13 cellular contexts compared by ENCODE assay signal in genomic region chr2:63977904-63978303, GRCh38. TPM values are rescaled to one million over a fixed set of nuclear protein-coding genes. Genes with fewer than 3 reads are reported as not detected.
DNase-seq lines count a peak whose midpoint lies in the region; ATAC-seq, FAIRE-seq and TF ChIP-seq lines count a peak whose summit lies in the region.
"Had no signal": no experiment of that assay in that cellular context is flagged by ENCODE, and none has a peak within 500 bp of the region (broad histone marks: within the 10 kb centered on the region; RNA-seq: fewer than 3 reads in every experiment).

No MANE protein-coding gene starts in this region.

- TF ChIP-seq CTCF in Calu3 (IDR thresholded peaks at IDR 0.05; ENCODE audit: unreplicated experiment): no peak

- peak overlapping the region in 3 of 4 donors; percentile 3 to 35 (median 24) for H3K4me3 Mint-ChIP-seq in CD4-positive, CD25-positive, alpha-beta regulatory T cell
- H3K4me3 Mint-ChIP-seq in activated CD4-positive, alpha-beta T cell treated with anti-CD3 and anti-CD28 coated beads, Interleukin-2, amount 10 ng/mL, durations not matched to agents 7 days and 5 days: peak overlapping the region; percentile 2
- H3K4me3 Mint-ChIP-seq in Calu3 (ENCODE audit: low read depth, unreplicated experiment): no peak overlapping the region
- H3K4me3 Mint-ChIP-seq: B cell had no signal

- H3K27me3 ChIP-seq in CD4-positive, CD25-positive, alpha-beta regulatory T cell (ENCODE audit: control insufficient read depth, insufficient read depth, low read length): no peaks in the 10 kb centered on the region
- H3K27me3 ChIP-seq: SJSA1 had no signal

- H3K36me3 ChIP-seq in CD4-positive, CD25-positive, alpha-beta regulatory T cell (ENCODE audit: control insufficient read depth, insufficient read depth, low read length): peaks cover 10% of the 10 kb centered on the region

- no peaks in the 10 kb centered on the region for H3K27me3 Mint-ChIP-seq in CD4-positive, CD25-positive, alpha-beta regulatory T cell
- H3K27me3 Mint-ChIP-seq in activated CD4-positive, alpha-beta T cell treated with anti-CD3 and anti-CD28 coated beads, Interleukin-2, amount 10 ng/mL, durations not matched to agents 7 days and 5 days: no peaks in the 10 kb centered on the region
- H3K27me3 Mint-ChIP-seq in Calu3 (ENCODE audit: unreplicated experiment): no peaks in the 10 kb centered on the region
- H3K27me3 Mint-ChIP-seq: B cell had no signal

- DNase-seq in CD4-positive, CD25-positive, alpha-beta regulatory T cell: peak; percentile 4 to 91 (median 62)
- DNase-seq in activated CD4-positive, alpha-beta T cell treated with anti-CD3 and anti-CD28 coated beads, Interleukin-2, amount 10 ng/mL, durations not matched to agents 7 days and 5 days: peak; percentile 54
- DNase-seq in RCC 7860 (ENCODE audit: low spot score) (no peak), COR-L47 (lab: John Stamatoyannopoulos, UW) (no peak), NCI-H748 treated with DMSO at 0.1 percent for 48 hours (lab: John Stamatoyannopoulos, UW) (no peak), Calu3 (no peak)
- DNase-seq: NCI-H1092 treated with DMSO at 0.1 percent for 48 hours had no signal

- H3K27ac ChIP-seq in CD4-positive, CD25-positive, alpha-beta regulatory T cell (ENCODE audit: insufficient read depth, low read length, poor library complexity, severe bottlenecking): peak overlapping the region; percentile 67
- H3K27ac ChIP-seq: SJSA1, thoracic aorta had no signal

- H3K4me1 Mint-ChIP-seq in CD4-positive, CD25-positive, alpha-beta regulatory T cell: peaks cover 24 to 44% (median 38%) of the 10 kb centered on the region in 4 donors
- peaks cover 23% of the 10 kb centered on the region for H3K4me1 Mint-ChIP-seq in activated CD4-positive, alpha-beta T cell treated with anti-CD3 and anti-CD28 coated beads, Interleukin-2, amount 10 ng/mL, durations not matched to agents 7 days and 5 days
- no peaks in the 10 kb centered on the region for H3K4me1 Mint-ChIP-seq in Calu3 (ENCODE audit: low read depth, unreplicated experiment)
- H3K4me1 Mint-ChIP-seq: B cell had no signal

- peak; percentile 97 to 99 for ATAC-seq in CD4-positive, CD25-positive, alpha-beta regulatory T cell (ENCODE audit: low read depth in 2 of 2)
- ATAC-seq in GM19043 (IDR thresholded peaks at IDR 0.05; ENCODE audit: low read depth, unreplicated experiment) (peak; percentile 95), HG03025 (IDR thresholded peaks at IDR 0.05; ENCODE audit: low FRiP score, unreplicated experiment) (peak; percentile 59)
- ATAC-seq: esophagus mucosa had no signal

- intact Hi-C loops in Calu3 (cut with micrococcal nuclease; ENCODE audit: unreplicated experiment): no loop called here

- peak overlapping the region; percentile 74 for H3K4me3 ChIP-seq in CD4-positive, CD25-positive, alpha-beta regulatory T cell (ENCODE audit: low read depth, low read length)
- H3K4me3 ChIP-seq: SJSA1, thoracic aorta had no signal

- no peaks in the 10 kb centered on the region for H3K9me3 Mint-ChIP-seq in CD4-positive, CD25-positive, alpha-beta regulatory T cell
- H3K9me3 Mint-ChIP-seq in activated CD4-positive, alpha-beta T cell treated with anti-CD3 and anti-CD28 coated beads, Interleukin-2, amount 10 ng/mL, durations not matched to agents 7 days and 5 days: no peaks in the 10 kb centered on the region
- H3K9me3 Mint-ChIP-seq in Calu3 (ENCODE audit: low read depth, unreplicated experiment): no peaks in the 10 kb centered on the region

- H3K36me3 Mint-ChIP-seq in CD4-positive, CD25-positive, alpha-beta regulatory T cell: peaks cover 23% of the 10 kb centered on the region
- peaks cover 56% of the 10 kb centered on the region for H3K36me3 Mint-ChIP-seq in activated CD4-positive, alpha-beta T cell treated with anti-CD3 and anti-CD28 coated beads, Interleukin-2, amount 10 ng/mL, durations not matched to agents 7 days and 5 days (ENCODE audit: low read depth)
- H3K36me3 Mint-ChIP-seq in Calu3 (ENCODE audit: insufficient read depth, unreplicated experiment): no peaks in the 10 kb centered on the region

- CTCF ChIA-PET in activated CD4-positive, alpha-beta T cell treated with anti-CD3 and anti-CD28 coated beads, Interleukin-2, amount 10 ng/mL, durations not matched to agents 7 days and 5 days (lab: Charles Lee): interaction anchor here (1.9 kb wide), 1 partner anchor 353 kb away, joined by 4 read pairs; no protein-coding TSS in a partner anchor
- CTCF ChIA-PET in Calu3 (lab: Charles Lee): no interaction called here

- peaks cover 27% of the 10 kb centered on the region for H3K4me1 ChIP-seq in CD4-positive, CD25-positive, alpha-beta regulatory T cell (ENCODE audit: control insufficient read depth, insufficient read depth, low read length, poor library complexity, severe bottlenecking)
- H3K4me1 ChIP-seq: SJSA1 had no signal

- FAIRE-seq in RCC 7860 (lab: Jason Lieb, UNC): no peak

- BruUV-seq in Calu3 (replicated peaks; lab: Mats Ljungman, UMichigan): no TSS peak

- peak overlapping the region; percentile 76 to 95 (median 88) for H3K27ac Mint-ChIP-seq in CD4-positive, CD25-positive, alpha-beta regulatory T cell
- peak overlapping the region; percentile 72 for H3K27ac Mint-ChIP-seq in activated CD4-positive, alpha-beta T cell treated with anti-CD3 and anti-CD28 coated beads, Interleukin-2, amount 10 ng/mL, durations not matched to agents 7 days and 5 days
- H3K27ac Mint-ChIP-seq in Calu3 (ENCODE audit: unreplicated experiment): no peak overlapping the region
- H3K27ac Mint-ChIP-seq: B cell had no signal

- POLR2A ChIA-PET in activated CD4-positive, alpha-beta T cell treated with anti-CD3 and anti-CD28 coated beads, Interleukin-2, amount 10 ng/mL, durations not matched to agents 7 days and 5 days (lab: Charles Lee): no interaction called here

- no peaks in the 10 kb centered on the region for H3K9me3 ChIP-seq in CD4-positive, CD25-positive, alpha-beta regulatory T cell (ENCODE audit: control insufficient read depth in 2 of 2, low read length in 2 of 2)
- H3K9me3 ChIP-seq: SJSA1, thoracic aorta had no signal

RNA-seq across cellular contexts. Expression of gene VPS54, which starts 41.3 kb away (rescaled TPM):
- 20.7 TPM for total RNA-seq in CD4-positive, CD25-positive, alpha-beta regulatory T cell
- 10 to 100 TPM in 3 of 4 donors, 1 to 10 TPM in 1; 6.4 to 13.6 (median 11.3) TPM for polyA plus RNA-seq in CD4-positive, CD25-positive, alpha-beta regulatory T cell
- 10 to 100 TPM; 16.8 to 17.4 TPM for total RNA-seq in activated CD4-positive, alpha-beta T cell treated with anti-CD3 and anti-CD28 coated beads, Interleukin-2, amount 10 ng/mL, durations not matched to agents 7 days and 5 days
- 10.5 and 11.7 TPM in 2 replicates for total RNA-seq in Calu3 (2022)

Comparison
In these comparisons a context has a peak if more than half of its experiments do, and no peak if none do; other contexts are left out.
1. DNase-seq: peak in CD4-positive, CD25-positive, alpha-beta regulatory T cell (3 of 3) and activated CD4-positive, alpha-beta T cell treated with anti-CD3 and anti-CD28 coated beads, Interleukin-2, amount 10 ng/mL, durations not matched to agents 7 days and 5 days (single experiment); none in RCC 7860 (single experiment), COR-L47 (single experiment), NCI-H748 treated with DMSO at 0.1 percent for 48 hours (single experiment) and Calu3 (single experiment).
2. Peak in every context shown above with its lines, with median percentiles within 50 percentile points of each other: ATAC-seq.